Comparison of ENCODE assay signal across 34 cellular contexts in the genomic region with DNA sequence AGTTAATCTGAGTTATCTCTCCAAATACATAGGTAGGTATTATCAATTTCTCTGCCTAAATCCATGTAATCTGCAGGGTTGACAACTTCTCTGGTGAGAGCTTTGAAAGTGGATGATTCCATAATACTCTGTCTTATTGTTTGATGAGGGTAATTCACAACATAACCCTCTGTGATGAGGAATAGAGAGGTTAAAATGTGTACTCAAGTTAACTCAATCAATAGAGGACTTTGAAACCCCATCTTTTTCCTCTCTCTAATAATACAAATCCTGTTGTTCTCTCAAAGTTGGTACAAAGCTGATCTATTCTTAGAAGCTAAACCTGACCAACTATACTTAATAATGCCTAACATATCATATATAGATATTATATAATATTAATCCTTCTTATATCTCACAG.
"Had no signal": no experiment of that assay in that cellular context is flagged by ENCODE, and none has a peak within 500 bp of the region (broad histone marks: within the 10 kb centered on the region; RNA-seq: fewer than 3 reads in every experiment).

No MANE protein-coding gene starts in this region.

- H3K27me3 ChIP-seq: adrenal gland, ascending aorta, body of pancreas, brain microvascular endothelial cell, breast epithelium, cardiac muscle cell had no signal

- H3K27ac ChIP-seq: adrenal gland, ascending aorta, body of pancreas, brain microvascular endothelial cell, breast epithelium, cardiac muscle cell had no signal

- ATAC-seq: activated naive CD4-positive, alpha-beta T cell treated with anti-CD3 and anti-CD28 coated beads, Interleukin-2, amount 50 U/mL, for 72 hours; activated naive CD8-positive, alpha-beta T cell treated with anti-CD3 and anti-CD28 coated beads, Interleukin-2, amount 50 U/mL, for 24 hours; activated T-cell treated with anti-CD3 and anti-CD28 coated beads, Interleukin-2, amount 50 U/mL, for 4 hours; activated T-cell treated with anti-CD3 and anti-CD28 coated beads, Interleukin-2, amount 50 U/mL, for 72 hours; activated T-helper 17 cell treated with anti-CD3 and anti-CD28 coated beads, Interleukin-2, amount 50 U/mL, for 72 hours; body of pancreas had no signal

- H3K36me3 ChIP-seq: adrenal gland, ascending aorta, brain microvascular endothelial cell, breast epithelium, cardiac muscle cell had no signal

- DNase-seq: activated effector memory CD4-positive, alpha-beta T cell treated with anti-CD3 and anti-CD28 coated beads, Interleukin-2, amount 50 U/mL, for 16 hours; activated effector memory CD4-positive, alpha-beta T cell treated with Interleukin-2 at 50 U/mL for 16 hours; activated gamma-delta T cell; activated gamma-delta T cell treated with Interleukin-2 at 50 U/mL for 16 hours; activated naive CD4-positive, alpha-beta T cell; activated naive CD4-positive, alpha-beta T cell treated with anti-CD3 and anti-CD28 coated beads for 36 hours; activated naive CD4-positive, alpha-beta T cell treated with anti-CD3 and anti-CD28 coated beads, Interleukin-2, amount 10 ng/mL, durations not matched to agents 7 days and 5 days; activated naive CD4-positive, alpha-beta T cell treated with anti-CD3 and anti-CD28 coated beads, Interleukin-2, amount 50 U/mL, for 16 hours; activated naive CD4-positive, alpha-beta T cell treated with Interleukin-2 at 50 U/mL for 16 hours; activated naive CD8-positive, alpha-beta T cell treated with anti-CD3 and anti-CD28 coated beads for 36 hours; activated naive CD8-positive, alpha-beta T cell treated with anti-CD3 and anti-CD28 coated beads, Interleukin-2, amount 10 ng/mL, durations not matched to agents 7 days and 5 days; activated naive CD8-positive, alpha-beta T cell treated with anti-CD3 and anti-CD28 coated beads, Interleukin-2, amount 50 U/mL, for 24 hours; activated T-cell treated with anti-CD3 and anti-CD28 coated beads, Interleukin-2, amount 50 U/mL, for 1 hour; activated T-cell treated with anti-CD3 and anti-CD28 coated beads, Interleukin-2, amount 50 U/mL, for 24 hours; activated T-cell treated with anti-CD3 and anti-CD28 coated beads, Interleukin-2, amount 50 U/mL, for 4 hours; activated T-cell treated with anti-CD3 and anti-CD28 coated beads, Interleukin-2, amount 50 U/mL, for 48 hours; activated T-cell treated with anti-CD3 and anti-CD28 coated beads, Interleukin-2, amount 50 U/mL, for 72 hours; adrenal gland; amniotic stem cell; amygdala; anterior cingulate cortex; aorta; body of pancreas; brain microvascular endothelial cell; caudate nucleus; central memory CD4-positive, alpha-beta T cell; cerebellar nuclear complex had no signal

- H3K9me3 ChIP-seq: adrenal gland, ascending aorta had no signal

- H3K4me1 ChIP-seq: adrenal gland, ascending aorta, body of pancreas, breast epithelium had no signal

- FAIRE-seq: astrocyte, bronchial epithelial cell had no signal

- H3K4me3 ChIP-seq: adrenal gland, ascending aorta, body of pancreas, breast epithelium, cardiac muscle cell had no signal
